Comparison of ENCODE assay signal across 8 cellular contexts in the genomic region with DNA sequence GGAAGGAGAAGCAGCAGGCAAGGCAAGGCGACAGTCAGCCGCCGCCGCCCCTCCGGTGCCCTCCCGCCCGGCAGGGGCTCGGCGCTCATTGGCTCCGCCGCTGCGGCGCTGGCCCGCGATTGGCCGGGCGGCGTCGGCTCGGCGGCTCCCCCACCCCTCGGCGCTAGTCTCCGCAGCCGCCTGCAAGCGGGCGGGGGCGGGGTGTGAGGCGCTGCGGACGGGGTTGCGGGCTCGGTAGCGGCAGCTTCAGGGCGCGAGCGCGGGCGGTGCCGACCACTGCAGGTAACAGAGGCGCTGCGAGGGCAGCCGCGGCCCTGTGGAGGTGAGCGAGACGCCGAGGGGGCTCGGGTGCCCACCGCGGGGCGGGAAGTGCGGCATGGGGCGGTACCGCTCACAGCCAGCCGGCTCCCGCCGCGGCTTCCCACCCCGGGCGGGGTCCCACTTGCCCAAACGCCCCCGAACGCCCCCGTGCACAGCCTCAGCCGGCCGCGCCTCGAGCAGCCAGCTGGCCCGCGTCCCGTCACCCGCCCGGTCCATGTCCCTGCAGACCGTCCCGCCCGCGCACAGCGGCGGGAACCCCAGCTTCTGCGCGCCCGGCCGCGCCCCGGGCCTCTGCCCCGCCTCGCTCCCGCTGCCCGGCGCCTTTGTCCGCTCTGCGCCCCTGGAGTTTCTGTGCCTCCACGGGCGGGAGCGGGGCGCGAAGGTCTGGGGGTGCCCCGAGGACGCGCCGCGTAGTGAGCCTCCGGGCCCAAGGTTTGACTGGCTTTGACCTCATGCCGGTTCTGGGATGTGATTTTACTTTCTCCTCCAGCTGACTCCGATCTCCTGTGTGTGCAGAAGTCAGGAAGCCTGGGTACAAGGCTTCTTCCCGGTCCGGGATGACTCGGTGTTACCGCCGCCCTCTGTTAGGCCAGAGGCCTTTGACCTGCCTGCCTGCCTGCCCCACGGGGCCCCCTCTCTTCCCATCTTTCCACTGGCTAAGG. TPM values are rescaled to one million over a fixed set of nuclear protein-coding genes. Genes with fewer than 3 reads are reported as not detected.
DNase-seq lines count a peak whose midpoint lies in the region; ATAC-seq and TF ChIP-seq lines count a peak whose summit lies in the region.

A gene (plus strand): TSS at position 166 of the 983 bp plus-strand sequence. CDS start 4,480 bp downstream, outside the sequence.

- H3K36me3 ChIP-seq in ovary (no peaks in the 10 kb centered on the region), thoracic aorta (peaks cover 6% of the 10 kb centered on the region)

- POLR2A ChIA-PET in GM10248 (lab: Yijun Ruan, JAX): interaction anchor here (0.5 to 0.6 kb wide), 2 partner anchors 206 to 273 kb away, joined by 3 to 4 read pairs; no protein-coding TSS in a partner anchor

- intact Hi-C loops in Right ventricle myocardium superior (cut with DNase I): no loop called here
- intact Hi-C loops in ovary (cut with DNase I): no loop called here

- DNase-seq in GM10248 (ENCODE audit: extremely low spot score) (peak; percentile 95), HFF-Myc (ENCODE audit: extremely low read depth, low read depth) (peak; percentile 24), NAMALWA (ENCODE audit: low spot score) (peak; percentile 89), SKM-1 (lab: John Stamatoyannopoulos, UW; ENCODE audit: unreplicated experiment) (peak; percentile 48), Right ventricle myocardium superior (peak; percentile 91), ovary (peak; percentile 63 to 83 (median 73)), thoracic aorta (ENCODE audit: low spot score) (peak; percentile 25)

- peak within 1 kb of the TSS; percentile 68 for H3K27ac Mint-ChIP-seq in activated naive CD8-positive, alpha-beta T cell

- TF ChIP-seq EP300 in ovary (IDR thresholded peaks at IDR 0.05): no peak

- peak within 1 kb of the TSS; percentile 90 for H3K4me3 Mint-ChIP-seq in activated naive CD8-positive, alpha-beta T cell

- H3K4me1 ChIP-seq in ovary (ENCODE audit: insufficient read depth) (peaks cover 2% of the 10 kb centered on the region), thoracic aorta (ENCODE audit: control insufficient read depth in 1 of 2, low read depth in 2 of 2) (peaks cover 5 to 12% of the 10 kb centered on the region in 2 donors)

- TF ChIP-seq CTCF in GM10248 (IDR thresholded peaks at IDR 0.05; ENCODE audit: control extremely low read depth, extremely low read depth, low read depth, missing control alignments) (peak; percentile 4), HFF-Myc (IDR thresholded peaks at IDR 0.05; ENCODE audit: low read depth, low read length, missing control alignments) (no peak), ovary (IDR thresholded peaks at IDR 0.05) (no peak), thoracic aorta (IDR thresholded peaks at IDR 0.05) (no peak)

- H3K4me1 Mint-ChIP-seq in activated naive CD8-positive, alpha-beta T cell (ENCODE audit: low read depth): peaks cover 8% of the 10 kb centered on the region

- H3K9me3 Mint-ChIP-seq in activated naive CD8-positive, alpha-beta T cell (ENCODE audit: low read depth): no peaks in the 10 kb centered on the region

- H3K36me3 Mint-ChIP-seq in activated naive CD8-positive, alpha-beta T cell: no peaks in the 10 kb centered on the region

- WGBS in ovary, 3 donors: 0 to 1% (median 0%) methylated on average over 58 to 111 of the region's 111 CpGs

- ATAC-seq in Right ventricle myocardium superior (ENCODE audit: poor library complexity): peak; percentile 100
- peak; percentile 68 for ATAC-seq in thoracic aorta (ENCODE audit: insufficient number of reproducible peaks, low FRiP score, low read depth)

- H3K27ac ChIP-seq in ovary (peak within 1 kb of the TSS; percentile 62 to 63), thoracic aorta (peak within 1 kb of the TSS in 1 of 2 donors; percentile 31)

- no peaks in the 10 kb centered on the region for H3K27me3 ChIP-seq in ovary
- H3K27me3 ChIP-seq in thoracic aorta (replicated peaks; ENCODE audit: insufficient read depth): no peaks in the 10 kb centered on the region

- TF ChIP-seq POLR2A in ovary (IDR thresholded peaks at IDR 0.05): no peak

- CTCF ChIA-PET in GM10248 (lab: Yijun Ruan, JAX): interaction anchor here (1.3 kb wide), 1 partner anchor 9 kb away, joined by 4 read pairs; no protein-coding TSS in a partner anchor

- H3K9me3 ChIP-seq in ovary (no peaks in the 10 kb centered on the region), thoracic aorta (no peaks in the 10 kb centered on the region)

- no peaks in the 10 kb centered on the region for H3K27me3 Mint-ChIP-seq in activated naive CD8-positive, alpha-beta T cell

- H3K4me3 ChIP-seq in HFF-Myc (replicated peaks; ENCODE audit: low read depth, low read length) (peak within 1 kb of the TSS; percentile 61), ovary (peak within 1 kb of the TSS; percentile 60), thoracic aorta (peak within 1 kb of the TSS; percentile 80)

RNA-seq across cellular contexts. Expression of the gene that starts here (rescaled TPM):
- total RNA-seq in Right ventricle myocardium superior (6.2 TPM), ovary (1 to 10 TPM; 3.8 to 9.5 (median 5.4) TPM), thoracic aorta (10 to 100 TPM in 1 of 2 donors, 1 to 10 TPM in 1; 5.1 to 14.2 TPM)
- polyA plus RNA-seq in ovary: 1 to 10 TPM; 2.7 to 4.7 TPM

Comparison
In these comparisons a context has a peak if more than half of its experiments do, and no peak if none do; other contexts are left out.
1. DNase-seq: peak in every context shown above with its lines; median percentile 95 in GM10248; 91 in Right ventricle myocardium superior; 89 in NAMALWA; 73 in ovary; 48 in SKM-1; 25 in thoracic aorta; 24 in HFF-Myc.